In genomic region chr2:160977376-160977775, GRCh38 we compare ENCODE assay signal across 26 cellular contexts.
"Had no signal": no experiment of that assay in that cellular context is flagged by ENCODE, and none has a peak within 500 bp of the region (broad histone marks: within the 10 kb centered on the region; RNA-seq: fewer than 3 reads in every experiment).

No MANE protein-coding gene starts in this region.

- H3K9me3 ChIP-seq: Peyer's patch, SJCRH30 had no signal

- H3K36me3 ChIP-seq: brain microvascular endothelial cell, Peyer's patch, SJCRH30 had no signal

- ATAC-seq: activated CD8-positive, alpha-beta memory T cell treated with anti-CD3 and anti-CD28 coated beads, Interleukin-2, amount 10 ng/mL, durations not matched to agents 7 days and 5 days; T-helper 17 cell had no signal

- H3K4me3 ChIP-seq: Peyer's patch, SJCRH30 had no signal

- H3K4me1 ChIP-seq: Peyer's patch had no signal

- DNase-seq: activated B cell treated with CpG ODN at 0.5 μM for 24 hours; activated CD4-positive, alpha-beta T cell treated with anti-CD3 and anti-CD28 coated beads for 1 hour; activated CD4-positive, alpha-beta T cell treated with anti-CD3 and anti-CD28 coated beads, Interleukin-2, amount 10 ng/mL, durations not matched to agents 24 days and 14 days; activated CD4-positive, alpha-beta T cell treated with anti-CD3 and anti-CD28 coated beads, Interleukin-2, amount 50 U/mL, for 48 hours; activated CD8-positive, alpha-beta memory T cell treated with anti-CD3 and anti-CD28 coated beads, Interleukin-2, amount 10 ng/mL, durations not matched to agents 7 days and 5 days; activated effector memory CD4-positive, alpha-beta T cell treated with Interleukin-2 at 50 U/mL for 16 hours; activated naive CD4-positive, alpha-beta T cell treated with anti-CD3 and anti-CD28 coated beads for 36 hours; activated T-cell treated with anti-CD3 and anti-CD28 coated beads, Interleukin-2, amount 50 U/mL, for 24 hours; brain microvascular endothelial cell; cerebellar nuclear complex; Kasumi-1; KBM-7; MV-4-11; NCI-H1092 treated with DMSO at 0.1 percent for 48 hours; NCI-H1417 treated with DMSO at 0.1 percent for 48 hours; NCI-H1694; NCI-H2029; NCI-H2107; NCI-H345; NCI-H510A; NCI-H526 treated with DMSO at 0.1 percent for 48 hours; Peyer's patch; Right ventricle myocardium superior; SJCRH30; T-helper 17 cell; T1000 had no signal
